In the genomic region with DNA sequence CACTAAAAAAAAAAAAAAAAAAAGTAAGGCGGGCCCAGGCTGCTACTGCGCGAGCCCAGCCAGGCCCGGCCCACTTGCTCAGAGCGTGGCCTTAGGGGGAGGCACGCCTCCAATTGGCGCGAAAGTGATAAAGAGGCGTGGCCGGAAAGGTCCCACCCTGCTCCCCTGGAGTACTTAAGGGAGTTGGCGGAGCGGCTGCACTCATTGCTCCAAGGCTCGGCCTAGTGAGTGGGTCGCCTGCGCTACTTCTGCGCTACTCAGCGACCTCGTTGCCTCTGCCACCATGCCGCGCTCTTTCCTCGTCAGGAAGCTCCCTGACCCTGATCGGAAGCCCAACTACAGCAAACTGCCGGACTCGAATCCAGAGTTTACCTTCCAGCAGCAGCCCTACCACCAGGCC, we compare ENCODE assay signal across 1 cellular context.
TF ChIP-seq lines count a peak whose summit lies in the region.

No MANE protein-coding gene starts in this region.

TF ChIP-seq in K562, 482 proteins besides CTCF, POLR2A, EP300 and RAD21 (continued from another document):
- TF ChIP-seq, protein P1, sequence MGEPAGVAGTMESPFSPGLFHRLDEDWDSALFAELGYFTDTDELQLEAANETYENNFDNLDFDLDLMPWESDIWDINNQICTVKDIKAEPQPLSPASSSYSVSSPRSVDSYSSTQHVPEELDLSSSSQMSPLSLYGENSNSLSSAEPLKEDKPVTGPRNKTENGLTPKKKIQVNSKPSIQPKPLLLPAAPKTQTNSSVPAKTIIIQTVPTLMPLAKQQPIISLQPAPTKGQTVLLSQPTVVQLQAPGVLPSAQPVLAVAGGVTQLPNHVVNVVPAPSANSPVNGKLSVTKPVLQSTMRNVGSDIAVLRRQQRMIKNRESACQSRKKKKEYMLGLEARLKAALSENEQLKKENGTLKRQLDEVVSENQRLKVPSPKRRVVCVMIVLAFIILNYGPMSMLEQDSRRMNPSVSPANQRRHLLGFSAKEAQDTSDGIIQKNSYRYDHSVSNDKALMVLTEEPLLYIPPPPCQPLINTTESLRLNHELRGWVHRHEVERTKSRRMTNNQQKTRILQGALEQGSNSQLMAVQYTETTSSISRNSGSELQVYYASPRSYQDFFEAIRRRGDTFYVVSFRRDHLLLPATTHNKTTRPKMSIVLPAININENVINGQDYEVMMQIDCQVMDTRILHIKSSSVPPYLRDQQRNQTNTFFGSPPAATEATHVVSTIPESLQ (CRISPR knock-in tag; IDR thresholded peaks at IDR 0.05): no peak
- TF ChIP-seq NRF1 (conservative IDR thresholded peaks at IDR 0.05 in 1 of 2, IDR thresholded peaks at IDR 0.05 in 1 of 2) (peak; percentile 41 to 48; a peak in 3 of 4 replicates), RBFOX2 (IDR thresholded peaks at IDR 0.05; ENCODE audit: low read depth, low read length) (peak; percentile 59), SRF (CRISPR knock-in tag; IDR thresholded peaks at IDR 0.05) (no peak), SAFB2 (IDR thresholded peaks at IDR 0.05; ENCODE audit: borderline replicate concordance, low read depth, low read length, severe bottlenecking) (no peak), ZNF239 (CRISPR knock-in tag; IDR thresholded peaks at IDR 0.05) (no peak), OTX1 (CRISPR knock-in tag; IDR thresholded peaks at IDR 0.05) (no peak)
- TF ChIP-seq, protein P2, sequence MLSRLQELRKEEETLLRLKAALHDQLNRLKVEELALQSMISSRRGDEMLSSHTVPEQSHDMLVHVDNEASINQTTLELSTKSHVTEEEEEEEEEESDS (CRISPR knock-in tag; IDR thresholded peaks at IDR 0.05): no peak
- TF ChIP-seq, protein P3, sequence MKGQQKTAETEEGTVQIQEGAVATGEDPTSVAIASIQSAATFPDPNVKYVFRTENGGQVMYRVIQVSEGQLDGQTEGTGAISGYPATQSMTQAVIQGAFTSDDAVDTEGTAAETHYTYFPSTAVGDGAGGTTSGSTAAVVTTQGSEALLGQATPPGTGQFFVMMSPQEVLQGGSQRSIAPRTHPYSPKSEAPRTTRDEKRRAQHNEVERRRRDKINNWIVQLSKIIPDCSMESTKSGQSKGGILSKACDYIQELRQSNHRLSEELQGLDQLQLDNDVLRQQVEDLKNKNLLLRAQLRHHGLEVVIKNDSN (CRISPR knock-in tag; IDR thresholded peaks at IDR 0.05): no peak
